9 cellular contexts compared by ENCODE assay signal in the genomic region with DNA sequence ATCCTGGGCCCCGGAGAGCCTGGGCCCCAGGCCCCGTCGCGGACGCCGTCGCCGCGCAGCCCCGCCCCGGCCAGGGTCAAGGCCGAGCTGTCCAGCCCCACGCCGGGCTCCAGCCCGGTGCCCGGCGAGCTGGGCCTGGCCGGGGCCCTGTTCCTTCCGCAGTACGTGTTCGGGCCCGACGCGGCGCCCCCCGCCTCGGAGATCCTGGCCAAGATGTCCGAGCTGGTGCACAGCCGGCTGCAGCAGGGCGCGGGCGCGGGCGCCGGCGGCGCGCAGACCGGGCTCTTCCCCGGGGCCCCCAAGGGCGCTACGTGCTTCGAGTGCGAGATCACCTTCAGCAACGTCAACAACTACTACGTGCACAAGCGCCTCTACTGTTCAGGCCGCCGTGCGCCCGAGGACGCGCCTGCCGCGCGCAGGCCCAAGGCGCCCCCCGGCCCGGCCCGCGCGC. TPM values are rescaled to one million over a fixed set of nuclear protein-coding genes. Genes with fewer than 3 reads are reported as not detected.
DNase-seq lines count a peak whose midpoint lies in the region; ATAC-seq and TF ChIP-seq lines count a peak whose summit lies in the region.
"Had no signal": no experiment of that assay in that cellular context is flagged by ENCODE, and none has a peak within 500 bp of the region (broad histone marks: within the 10 kb centered on the region; RNA-seq: fewer than 3 reads in every experiment).

No MANE protein-coding gene starts in this region.

- H3K27ac ChIP-seq in HUES6 (ENCODE audit: low read depth, low read length), result no peak overlapping the region
- peak overlapping the region; percentile 1 to 41 for H3K27ac ChIP-seq in testis

- 31 to 56% methylated on average over 13 to 61 of the region's 62 CpGs for WGBS in testis, 2 donors

- no peaks in the 10 kb centered on the region; the same call in 1 of the 2 replicates for H3K36me3 ChIP-seq in HUES6 (ENCODE audit: control insufficient read depth, insufficient read depth, low read length)
- no peaks in the 10 kb centered on the region for H3K36me3 ChIP-seq in testis (ENCODE audit: low read depth, missing control alignments)

- H3K9ac ChIP-seq in HUES6 (ENCODE audit: low read length), result no peak overlapping the region

- intact Hi-C loops in left colon (cut with DNase I, micrococcal nuclease), result no loop called here
- intact Hi-C loops in testis (cut with DNase I; ENCODE audit: low total_unique reads), result no loop called here

- no peak overlapping the region for H3K4me3 Mint-ChIP-seq in activated CD8-positive, alpha-beta memory T cell treated with anti-CD3 and anti-CD28 coated beads, Interleukin-2, amount 10 ng/mL, durations not matched to agents 7 days and 5 days

- CTCF ChIA-PET in activated CD8-positive, alpha-beta memory T cell treated with anti-CD3 and anti-CD28 coated beads, Interleukin-2, amount 10 ng/mL, durations not matched to agents 7 days and 5 days (lab: Charles Lee), result interaction anchor here (1.1 kb wide), 1 partner anchor 20 kb away, joined by 3 read pairs; no protein-coding TSS in a partner anchor

- peaks cover 4% of the 10 kb centered on the region for H3K27me3 ChIP-seq in HUES6 (ENCODE audit: control insufficient read depth, insufficient read depth, low read length)
- H3K27me3 ChIP-seq in testis, result no peaks in the 10 kb centered on the region

- peaks cover 11% of the 10 kb centered on the region for H3K4me1 Mint-ChIP-seq in activated CD8-positive, alpha-beta memory T cell treated with anti-CD3 and anti-CD28 coated beads, Interleukin-2, amount 10 ng/mL, durations not matched to agents 7 days and 5 days

- H3K4me1 ChIP-seq in HUES6 (ENCODE audit: control insufficient read depth, insufficient read depth, low read length), result peaks cover 11% of the 10 kb centered on the region
- H3K4me1 ChIP-seq in testis, result peaks cover 38% of the 10 kb centered on the region

- peak; percentile 8 for ATAC-seq in left colon
- ATAC-seq in GM19452 (IDR thresholded peaks at IDR 0.05; ENCODE audit: unreplicated experiment), result no peak
- no peak for ATAC-seq in activated CD8-positive, alpha-beta memory T cell treated with anti-CD3 and anti-CD28 coated beads, Interleukin-2, amount 10 ng/mL, durations not matched to agents 7 days and 5 days

- H3K4me3 ChIP-seq in HUES6 (ENCODE audit: low read depth, low read length) (peak overlapping the region; percentile 70), testis (peak overlapping the region; percentile 39 to 40)

- no peak overlapping the region for H3K27ac Mint-ChIP-seq in activated CD8-positive, alpha-beta memory T cell treated with anti-CD3 and anti-CD28 coated beads, Interleukin-2, amount 10 ng/mL, durations not matched to agents 7 days and 5 days
- H3K27ac Mint-ChIP-seq: effector memory CD8-positive, alpha-beta T cell had no signal

- TF ChIP-seq POLR2A in testis (IDR thresholded peaks at IDR 0.05), result no peak

- no peaks in the 10 kb centered on the region for H3K27me3 Mint-ChIP-seq in activated CD8-positive, alpha-beta memory T cell treated with anti-CD3 and anti-CD28 coated beads, Interleukin-2, amount 10 ng/mL, durations not matched to agents 7 days and 5 days

- no peak for TF ChIP-seq CTCF in testis (IDR thresholded peaks at IDR 0.05)

- no peaks in the 10 kb centered on the region for H3K36me3 Mint-ChIP-seq in activated CD8-positive, alpha-beta memory T cell treated with anti-CD3 and anti-CD28 coated beads, Interleukin-2, amount 10 ng/mL, durations not matched to agents 7 days and 5 days

- DNase-seq in dermis blood vessel endothelial cell (peak; percentile 30), left colon (peak in 1 of 2 donors; percentile 43), testis (no peak), RPMI8226 (no peak), cerebellar cortex (ENCODE audit: low spot score) (no peak)
- DNase-seq in activated CD8-positive, alpha-beta memory T cell treated with anti-CD3 and anti-CD28 coated beads, Interleukin-2, amount 10 ng/mL, durations not matched to agents 7 days and 5 days, result no peak

- H3K9me3 ChIP-seq in HUES6 (ENCODE audit: control insufficient read depth, insufficient read depth, low read depth, low read length) (no peaks in the 10 kb centered on the region), testis (no peaks in the 10 kb centered on the region)

- H3K9me3 Mint-ChIP-seq in activated CD8-positive, alpha-beta memory T cell treated with anti-CD3 and anti-CD28 coated beads, Interleukin-2, amount 10 ng/mL, durations not matched to agents 7 days and 5 days (ENCODE audit: low read depth), result no peaks in the 10 kb centered on the region
- H3K9me3 Mint-ChIP-seq: effector memory CD8-positive, alpha-beta T cell had no signal

RNA-seq across cellular contexts. Expression of a gene that starts 36.8 kb away (rescaled TPM):
- total RNA-seq in dermis blood vessel endothelial cell, result 15.3 and 17.3 TPM in 2 replicates
- 10 to 100 TPM; 32.6 to 43.7 TPM for total RNA-seq in left colon
- total RNA-seq in testis, result 10 to 100 TPM; 53.8 to 63.7 TPM
- polyA plus RNA-seq in testis (ENCODE audit: insufficient read depth, low read depth, low replicate concordance), result 59.6 TPM
- total RNA-seq in activated CD8-positive, alpha-beta memory T cell treated with anti-CD3 and anti-CD28 coated beads, Interleukin-2, amount 10 ng/mL, durations not matched to agents 7 days and 5 days, result 10 to 100 TPM; 88.1 to 93.9 TPM
